8 cellular contexts compared by ENCODE assay signal in the genomic region with DNA sequence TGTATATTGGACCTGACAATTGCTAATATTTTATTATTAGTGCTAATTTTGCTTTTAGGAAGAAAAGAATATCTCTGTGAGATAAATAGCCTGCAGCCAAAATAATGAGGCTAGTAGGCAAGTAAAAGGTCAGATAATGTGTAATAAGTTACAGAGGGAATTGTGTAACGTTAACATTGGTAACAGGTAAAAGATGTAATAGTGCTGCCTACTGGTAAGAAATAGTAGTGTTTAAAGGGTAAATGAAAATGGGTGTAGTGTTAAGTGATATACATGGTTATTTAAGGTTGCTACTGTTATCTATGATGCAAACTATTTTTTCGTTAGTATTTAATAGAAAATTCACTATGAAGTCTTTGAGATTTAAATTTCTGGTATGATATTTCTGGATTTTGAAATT. TPM values are rescaled to one million over a fixed set of nuclear protein-coding genes. Genes with fewer than 3 reads are reported as not detected.
A peak's percentile ranks its signal among the peaks of the same experiment; 100 is the strongest.
DNase-seq lines count a peak whose midpoint lies in the region; ATAC-seq, FAIRE-seq and TF ChIP-seq lines count a peak whose summit lies in the region.

No MANE protein-coding gene starts in this region.

- no peak overlapping the region for H3K27ac ChIP-seq in mammary epithelial cell (ENCODE audit: insufficient read depth, low read depth, low read length)
- H3K27ac ChIP-seq in small intestine (ENCODE audit: low read depth in 1 of 2, low read length in 1 of 2): no peak overlapping the region

- DNase-seq in DMS 273 treated with DMSO at 0.1 percent for 48 hours (lab: John Stamatoyannopoulos, UW) (peak; percentile 53), NAMALWA (ENCODE audit: low spot score) (peak; percentile 44), mammary epithelial cell (peak; percentile 32), small intestine (peak; percentile 66), iPS-NIHi7 (ENCODE audit: extremely low spot score) (no peak), T-helper 9 cell (no peak), amygdala (lab: John Stamatoyannopoulos, UW) (no peak)

- H3K36me3 ChIP-seq in mammary epithelial cell (ENCODE audit: insufficient read depth, low read length) (no peaks in the 10 kb centered on the region), small intestine (ENCODE audit: control insufficient read depth in 2 of 2, insufficient read depth in 2 of 2, low read length in 2 of 2) (no peaks in the 10 kb centered on the region)

- peak; percentile 66 to 71 for TF ChIP-seq CTCF in mammary epithelial cell (conservative IDR thresholded peaks at IDR 0.05 in 1 of 2, IDR thresholded peaks at IDR 0.05 in 1 of 2; ENCODE audit: extremely low read depth in 1 of 2, insufficient read depth in 1 of 2, low read depth in 1 of 2, low read length in 2 of 2)

- no TSS peak for BruUV-seq in mammary epithelial cell (replicated peaks; lab: Mats Ljungman, UMichigan)

- no peak overlapping the region for H3K4me3 ChIP-seq in mammary epithelial cell (replicated peaks in 1 of 3; ENCODE audit: insufficient read depth in 1 of 3, low read depth in 2 of 3, low read length in 3 of 3)
- H3K4me3 ChIP-seq in small intestine (ENCODE audit: low read depth in 1 of 2, low read length in 2 of 2): no peak overlapping the region

- H3K9me3 ChIP-seq in mammary epithelial cell (replicated peaks; ENCODE audit: insufficient read depth, low read length) (no peaks in the 10 kb centered on the region), small intestine (ENCODE audit: control insufficient read depth, low read depth) (no peaks in the 10 kb centered on the region)

- no peak overlapping the region for H2AFZ ChIP-seq in mammary epithelial cell (ENCODE audit: low read depth, low read length)

- dilution Hi-C loops in mammary epithelial cell (cut with HindIII; ENCODE audit: low sequenced_read_pairs): no loop called here

- CTCF ChIA-PET in mammary epithelial cell (lab: Charles Lee; ENCODE audit: low non-redundant PET): no interaction called here

- H3K4me2 ChIP-seq in mammary epithelial cell (ENCODE audit: insufficient read depth, low read depth, low read length): no peak overlapping the region

- no peaks in the 10 kb centered on the region for H3K79me2 ChIP-seq in mammary epithelial cell (ENCODE audit: insufficient read depth, low read length)

- peak; percentile 72 for FAIRE-seq in small intestine (lab: Jason Lieb, UNC)

- WGBS in mammary epithelial cell (ENCODE audit: low coverage, missing lambda C conversion rate): 6% methylated on average over 2 of the region's 2 CpGs
- WGBS in small intestine, 3 donors: 10 to 35% (median 10%) methylated on average over 2 of the region's 2 CpGs

- in situ Hi-C loops in mammary epithelial cell (cut with MboI; ENCODE audit: low sequenced_read_pairs in 2 of 2): loop anchor here in 1 of 2 donors (25.0 kb wide), 1 partner anchor 318 kb away; no protein-coding TSS in a partner anchor

- no peak overlapping the region for H3K9ac ChIP-seq in mammary epithelial cell (ENCODE audit: insufficient read depth, low read length)

- no peaks in the 10 kb centered on the region for H3K27me3 ChIP-seq in mammary epithelial cell (ENCODE audit: insufficient read depth, low read length)
- H3K27me3 ChIP-seq in small intestine (ENCODE audit: control insufficient read depth in 2 of 2, insufficient read depth in 2 of 2, low read length in 2 of 2): no peaks in the 10 kb centered on the region

- ATAC-seq in GM21526 (IDR thresholded peaks at IDR 0.05; ENCODE audit: low FRiP score, unreplicated experiment): peak; percentile 87

- H3K4me1 ChIP-seq in mammary epithelial cell (ENCODE audit: insufficient read depth, low read length): no peaks in the 10 kb centered on the region
- no peaks in the 10 kb centered on the region for H3K4me1 ChIP-seq in small intestine (ENCODE audit: control insufficient read depth in 2 of 2, insufficient read depth in 1 of 2, low read depth in 1 of 2, low read length in 1 of 2)

- no peaks in the 10 kb centered on the region for H4K20me1 ChIP-seq in mammary epithelial cell (ENCODE audit: insufficient read depth, low read length)

- intact Hi-C loops in mammary epithelial cell (cut with micrococcal nuclease): loop anchor here (2.0 kb wide), 1 partner anchor 95 kb away; no protein-coding TSS in a partner anchor

RNA-seq across cellular contexts. Expression of gene FOXP2, which starts 9.2 kb away (rescaled TPM):
- total RNA-seq in mammary epithelial cell: under 1 TPM in 1 of 2 donors, not detected in 1; 0.17 TPM
- polyA plus RNA-seq in mammary epithelial cell (not detected), small intestine (1 to 10 TPM; 1.7 to 4.3 (median 2.9) TPM)
- polyA minus RNA-seq in mammary epithelial cell: not detected

Comparison
In these comparisons a context has a peak if more than half of its experiments do, and no peak if none do; other contexts are left out.
1. DNase-seq: peak in DMS 273 treated with DMSO at 0.1 percent for 48 hours (single experiment), NAMALWA (single experiment), mammary epithelial cell (single experiment) and small intestine (single experiment); none in iPS-NIHi7 (single experiment), T-helper 9 cell (single experiment) and amygdala (0 of 56).